Comparison of ENCODE assay signal across 1 cellular context in the genomic region with DNA sequence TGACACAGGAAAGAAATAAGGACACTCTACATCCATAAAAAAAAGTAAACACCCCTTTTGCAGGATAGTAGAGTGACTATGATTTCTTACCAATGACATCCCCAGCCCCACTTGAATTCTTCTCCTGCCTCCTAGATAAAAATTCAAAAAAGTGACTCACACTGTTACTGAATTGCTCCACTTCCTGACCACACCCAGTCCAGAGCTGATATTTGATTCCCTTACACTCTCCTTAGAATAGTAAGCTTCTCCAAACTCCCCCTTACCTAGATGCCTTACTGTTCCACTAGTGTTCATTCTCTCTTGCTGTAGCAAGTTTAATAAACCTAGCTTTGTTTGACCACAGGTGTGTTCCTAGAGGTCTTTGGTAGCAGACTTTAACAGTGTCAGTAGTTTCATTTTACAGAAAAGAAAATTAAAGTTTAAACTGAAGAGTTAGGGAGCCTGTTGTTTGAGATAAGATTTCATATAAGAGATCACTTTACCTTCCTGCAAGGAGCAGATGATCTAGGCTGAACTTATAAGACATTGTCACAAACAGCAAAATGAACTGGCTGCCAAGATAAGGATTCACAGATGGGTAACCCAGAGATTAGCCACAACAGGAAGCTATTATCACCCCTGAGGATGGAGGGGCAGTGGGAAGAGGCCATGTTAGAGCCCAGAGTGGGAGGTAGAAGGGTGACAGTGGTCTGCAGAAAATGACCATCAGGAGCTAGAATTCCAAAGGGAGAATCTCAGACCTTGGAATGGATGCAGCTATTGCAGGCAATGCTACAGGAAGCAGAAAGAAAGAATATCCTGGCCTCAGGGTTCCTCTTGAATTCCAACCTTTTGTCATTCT.
TF ChIP-seq lines count a peak whose summit lies in the region.

No MANE protein-coding gene starts in this region.

TF ChIP-seq in K562, 482 proteins besides CTCF, POLR2A, EP300 and RAD21 (continued from another document and continues in another):
- TF ChIP-seq, protein P1, sequence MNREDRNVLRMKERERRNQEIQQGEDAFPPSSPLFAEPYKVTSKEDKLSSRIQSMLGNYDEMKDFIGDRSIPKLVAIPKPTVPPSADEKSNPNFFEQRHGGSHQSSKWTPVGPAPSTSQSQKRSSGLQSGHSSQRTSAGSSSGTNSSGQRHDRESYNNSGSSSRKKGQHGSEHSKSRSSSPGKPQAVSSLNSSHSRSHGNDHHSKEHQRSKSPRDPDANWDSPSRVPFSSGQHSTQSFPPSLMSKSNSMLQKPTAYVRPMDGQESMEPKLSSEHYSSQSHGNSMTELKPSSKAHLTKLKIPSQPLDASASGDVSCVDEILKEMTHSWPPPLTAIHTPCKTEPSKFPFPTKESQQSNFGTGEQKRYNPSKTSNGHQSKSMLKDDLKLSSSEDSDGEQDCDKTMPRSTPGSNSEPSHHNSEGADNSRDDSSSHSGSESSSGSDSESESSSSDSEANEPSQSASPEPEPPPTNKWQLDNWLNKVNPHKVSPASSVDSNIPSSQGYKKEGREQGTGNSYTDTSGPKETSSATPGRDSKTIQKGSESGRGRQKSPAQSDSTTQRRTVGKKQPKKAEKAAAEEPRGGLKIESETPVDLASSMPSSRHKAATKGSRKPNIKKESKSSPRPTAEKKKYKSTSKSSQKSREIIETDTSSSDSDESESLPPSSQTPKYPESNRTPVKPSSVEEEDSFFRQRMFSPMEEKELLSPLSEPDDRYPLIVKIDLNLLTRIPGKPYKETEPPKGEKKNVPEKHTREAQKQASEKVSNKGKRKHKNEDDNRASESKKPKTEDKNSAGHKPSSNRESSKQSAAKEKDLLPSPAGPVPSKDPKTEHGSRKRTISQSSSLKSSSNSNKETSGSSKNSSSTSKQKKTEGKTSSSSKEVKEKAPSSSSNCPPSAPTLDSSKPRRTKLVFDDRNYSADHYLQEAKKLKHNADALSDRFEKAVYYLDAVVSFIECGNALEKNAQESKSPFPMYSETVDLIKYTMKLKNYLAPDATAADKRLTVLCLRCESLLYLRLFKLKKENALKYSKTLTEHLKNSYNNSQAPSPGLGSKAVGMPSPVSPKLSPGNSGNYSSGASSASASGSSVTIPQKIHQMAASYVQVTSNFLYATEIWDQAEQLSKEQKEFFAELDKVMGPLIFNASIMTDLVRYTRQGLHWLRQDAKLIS (CRISPR knock-in tag; IDR thresholded peaks at IDR 0.05) = no peak
- TF ChIP-seq HLTF (IDR thresholded peaks at IDR 0.05) = no peak
- TF ChIP-seq ZNF175 (CRISPR knock-in tag; IDR thresholded peaks at IDR 0.05; ENCODE audit: low read depth) = 0 out of 2 replicates have a peak, but pooled peaks have one; percentile 32
- TF ChIP-seq CHD4 (IDR thresholded peaks at IDR 0.05; ENCODE audit: insufficient read depth, insufficient replicate concordance, low read depth, low read length, poor library complexity, severe bottlenecking) = peak; percentile 84
- TF ChIP-seq MYC (IDR thresholded peaks at IDR 0.05; ENCODE audit: low read depth, low read length) = no peak; the same call in 1 of the 2 replicates
- TF ChIP-seq MYC (CRISPR knock-in tag; IDR thresholded peaks at IDR 0.05; ENCODE audit: borderline replicate concordance, low read depth) = peak; percentile 78; the same call in 1 of the 2 replicates
- no peak for TF ChIP-seq KDM4B (IDR thresholded peaks at IDR 0.05; ENCODE audit: borderline replicate concordance in 2 of 2, low read depth in 1 of 2)
- no peak for TF ChIP-seq ZNF174 (CRISPR knock-in tag; IDR thresholded peaks at IDR 0.05)
- no peak; the same call in 1 of the 2 replicates for TF ChIP-seq SNAPC5 (CRISPR knock-in tag; IDR thresholded peaks at IDR 0.05)
- TF ChIP-seq KLF16 (IDR thresholded peaks at IDR 0.05) = peak; percentile 94
- no peak for TF ChIP-seq LARP7 (IDR thresholded peaks at IDR 0.05)
- TF ChIP-seq SAP30 (IDR thresholded peaks at IDR 0.05; ENCODE audit: borderline replicate concordance, insufficient read depth, low read depth, low read length, poor library complexity, severe bottlenecking) = no peak
- no peak for TF ChIP-seq RBM39 (optimal IDR thresholded peaks at IDR 0.05; ENCODE audit: low read depth, low read length)
- TF ChIP-seq ZC3H4 (CRISPR knock-in tag; IDR thresholded peaks at IDR 0.05; ENCODE audit: borderline replicate concordance) = no peak
- no peak for TF ChIP-seq MCM5 (IDR thresholded peaks at IDR 0.05; ENCODE audit: low read depth)
- no peak for TF ChIP-seq CEBPZ (IDR thresholded peaks at IDR 0.05; ENCODE audit: borderline replicate concordance, low read depth, low read length)
- TF ChIP-seq TEAD4 (IDR thresholded peaks at IDR 0.05; ENCODE audit: low read length) = peak; percentile 97
- TF ChIP-seq TEAD4 (CRISPR knock-in tag; IDR thresholded peaks at IDR 0.05; ENCODE audit: borderline replicate concordance) = no peak
- no peak for TF ChIP-seq KAT2B (IDR thresholded peaks at IDR 0.05; ENCODE audit: low read depth, low read length)
- TF ChIP-seq, protein P2, sequence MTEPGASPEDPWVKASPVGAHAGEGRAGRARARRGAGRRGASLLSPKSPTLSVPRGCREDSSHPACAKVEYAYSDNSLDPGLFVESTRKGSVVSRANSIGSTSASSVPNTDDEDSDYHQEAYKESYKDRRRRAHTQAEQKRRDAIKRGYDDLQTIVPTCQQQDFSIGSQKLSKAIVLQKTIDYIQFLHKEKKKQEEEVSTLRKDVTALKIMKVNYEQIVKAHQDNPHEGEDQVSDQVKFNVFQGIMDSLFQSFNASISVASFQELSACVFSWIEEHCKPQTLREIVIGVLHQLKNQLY (CRISPR knock-in tag; conservative IDR thresholded peaks at IDR 0.05) = no peak
- no peak for TF ChIP-seq SMARCA5 (IDR thresholded peaks at IDR 0.05)
- TF ChIP-seq ZNF740 (CRISPR knock-in tag; IDR thresholded peaks at IDR 0.05) = peak; percentile 60; the same call in 1 of the 2 replicates
- peak in 1 of 2 experiments; percentile 83; a peak in 2 of 4 replicates for TF ChIP-seq ZNF740 (tag; IDR thresholded peaks at IDR 0.05)
- TF ChIP-seq ZNF75A (CRISPR knock-in tag; IDR thresholded peaks at IDR 0.05) = no peak
- TF ChIP-seq ETS2 (tag; IDR thresholded peaks at IDR 0.05; ENCODE audit: borderline replicate concordance, poor library complexity, severe bottlenecking) = no peak
- TF ChIP-seq ESRRB (CRISPR knock-in tag; IDR thresholded peaks at IDR 0.05; ENCODE audit: borderline replicate concordance) = no peak
- TF ChIP-seq ZNF263 (CRISPR knock-in tag; IDR thresholded peaks at IDR 0.05; ENCODE audit: borderline replicate concordance) = peak; percentile 48; the same call in 1 of the 2 replicates
- TF ChIP-seq XRCC5 (IDR thresholded peaks at IDR 0.05; ENCODE audit: low read depth, low read length) = no peak
- peak; percentile 97 for TF ChIP-seq SMARCC2 (IDR thresholded peaks at IDR 0.05; ENCODE audit: low read depth)
- no peak for TF ChIP-seq ZNF780A (CRISPR knock-in tag; IDR thresholded peaks at IDR 0.05)
- TF ChIP-seq GATAD2B (IDR thresholded peaks at IDR 0.05; ENCODE audit: borderline replicate concordance) = peak; percentile 88
- TF ChIP-seq ZNF707 (CRISPR knock-in tag; conservative IDR thresholded peaks at IDR 0.05) = no peak
- TF ChIP-seq ARNT (IDR thresholded peaks at IDR 0.05) = peak; percentile 46 to 81; a peak in 2 of 4 replicates
- TF ChIP-seq, protein P3, sequence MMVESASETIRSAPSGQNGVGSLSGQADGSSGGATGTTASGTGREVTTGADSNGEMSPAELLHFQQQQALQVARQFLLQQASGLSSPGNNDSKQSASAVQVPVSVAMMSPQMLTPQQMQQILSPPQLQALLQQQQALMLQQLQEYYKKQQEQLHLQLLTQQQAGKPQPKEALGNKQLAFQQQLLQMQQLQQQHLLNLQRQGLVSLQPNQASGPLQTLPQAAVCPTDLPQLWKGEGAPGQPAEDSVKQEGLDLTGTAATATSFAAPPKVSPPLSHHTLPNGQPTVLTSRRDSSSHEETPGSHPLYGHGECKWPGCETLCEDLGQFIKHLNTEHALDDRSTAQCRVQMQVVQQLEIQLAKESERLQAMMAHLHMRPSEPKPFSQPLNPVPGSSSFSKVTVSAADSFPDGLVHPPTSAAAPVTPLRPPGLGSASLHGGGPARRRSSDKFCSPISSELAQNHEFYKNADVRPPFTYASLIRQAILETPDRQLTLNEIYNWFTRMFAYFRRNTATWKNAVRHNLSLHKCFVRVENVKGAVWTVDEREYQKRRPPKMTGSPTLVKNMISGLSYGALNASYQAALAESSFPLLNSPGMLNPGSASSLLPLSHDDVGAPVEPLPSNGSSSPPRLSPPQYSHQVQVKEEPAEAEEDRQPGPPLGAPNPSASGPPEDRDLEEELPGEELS (CRISPR knock-in tag; IDR thresholded peaks at IDR 0.05; ENCODE audit: borderline replicate concordance) = no peak
- peak; percentile 21; the same call in 1 of the 2 replicates for TF ChIP-seq ILF3 (IDR thresholded peaks at IDR 0.05; ENCODE audit: borderline replicate concordance)
- peak; percentile 84 for TF ChIP-seq ZNF589 (CRISPR knock-in tag; IDR thresholded peaks at IDR 0.05; ENCODE audit: low read depth)
- peak; percentile 53; the same call in 1 of the 2 replicates for TF ChIP-seq ATF6 (CRISPR knock-in tag; IDR thresholded peaks at IDR 0.05)
- TF ChIP-seq ZNF239 (CRISPR knock-in tag; IDR thresholded peaks at IDR 0.05) = peak; percentile 38; the same call in 1 of the 2 replicates
- TF ChIP-seq PBX2 (CRISPR knock-in tag; IDR thresholded peaks at IDR 0.05; ENCODE audit: low read depth) = no peak
- TF ChIP-seq PBX2 (tag; conservative IDR thresholded peaks at IDR 0.05; ENCODE audit: low read depth) = no peak; the same call in 1 of the 2 replicates
- TF ChIP-seq ETS1 (conservative IDR thresholded peaks at IDR 0.05; ENCODE audit: control insufficient read depth, low read depth, low read length) = no peak
- no peak for TF ChIP-seq PCBP2 (IDR thresholded peaks at IDR 0.05; ENCODE audit: low read depth, low read length, poor library complexity, severe bottlenecking)
- no peak for TF ChIP-seq GTF2A2 (tag; IDR thresholded peaks at IDR 0.05)
